In genomic region chr12:66620026-66620425, GRCh38 we compare ENCODE assay signal across 17 cellular contexts. TPM values are rescaled to one million over a fixed set of nuclear protein-coding genes. Genes with fewer than 3 reads are reported as not detected.
A peak's percentile ranks its signal among the peaks of the same experiment; 100 is the strongest.
DNase-seq lines count a peak whose midpoint lies in the region; ATAC-seq and TF ChIP-seq lines count a peak whose summit lies in the region.
"Had no signal": no experiment of that assay in that cellular context is flagged by ENCODE, and none has a peak within 500 bp of the region (broad histone marks: within the 10 kb centered on the region; RNA-seq: fewer than 3 reads in every experiment).

No MANE protein-coding gene starts in this region.

- BruUV-seq in mammary epithelial cell (replicated peaks; lab: Mats Ljungman, UMichigan) (no TSS peak), PC-9 (replicated peaks; lab: Mats Ljungman, UMichigan) (no TSS peak)

- H3K4me2 ChIP-seq in mammary epithelial cell (ENCODE audit: insufficient read depth, low read depth, low read length) (no peak overlapping the region), PC-9 (no peak overlapping the region)
- H3K4me2 ChIP-seq: A549 had no signal

- H4K20me1 ChIP-seq in mammary epithelial cell (ENCODE audit: insufficient read depth, low read length) (no peaks in the 10 kb centered on the region), PC-9 (ENCODE audit: insufficient read depth) (no peaks in the 10 kb centered on the region)

- POLR2A ChIA-PET in PC-9 (lab: Charles Lee; ENCODE audit: unreplicated experiment) = interaction anchor here (0.6 kb wide), 1 partner anchor 14 kb away, joined by 6 read pairs; no protein-coding TSS in a partner anchor

- DNase-seq in EL = peak; percentile 2
- peak; percentile 74 for DNase-seq in NCI-H226
- DNase-seq in mammary epithelial cell = peak; percentile 22
- no peak for DNase-seq in omental fat pad (ENCODE audit: low spot score)
- DNase-seq in ACHN = no peak
- no peak for DNase-seq in putamen (ENCODE audit: low spot score)
- no peak for DNase-seq in PC-9
- DNase-seq in NCI-H1930 (lab: John Stamatoyannopoulos, UW) = no peak
- DNase-seq: Caco-2; CD4-positive, CD25-positive, alpha-beta regulatory T cell; DMS53; IMR-90; NCI-H187; NCI-H69; OCI-M1; SJCRH30 had no signal

- peaks cover 15% of the 10 kb centered on the region for H3K4me1 ChIP-seq in mammary epithelial cell (ENCODE audit: insufficient read depth, low read length)
- no peaks in the 10 kb centered on the region for H3K4me1 ChIP-seq in PC-9 (replicated peaks; ENCODE audit: insufficient read depth)
- H3K4me1 ChIP-seq: A549, Caco-2 had no signal

- in situ Hi-C loops in mammary epithelial cell (cut with MboI; ENCODE audit: low sequenced_read_pairs in 2 of 2) (no loop called here), ACHN (cut with HindIII; ENCODE audit: low pct_ligation_motif_present, low pct_unique_long_range_greater_than_20kb, low sequenced_read_pairs) (no loop called here)

- H3K9me2 ChIP-seq in PC-9 (ENCODE audit: insufficient read depth) = no peaks in the 10 kb centered on the region

- H3K9me3 ChIP-seq in mammary epithelial cell (replicated peaks; ENCODE audit: insufficient read depth, low read length) = no peaks in the 10 kb centered on the region
- H3K9me3 ChIP-seq in PC-9 (ENCODE audit: insufficient read depth, low read depth) = no peaks in the 10 kb centered on the region
- H3K9me3 ChIP-seq: A549, Caco-2, SJCRH30 had no signal

- CTCF ChIA-PET in mammary epithelial cell (lab: Charles Lee; ENCODE audit: low non-redundant PET) (no interaction called here), PC-9 (lab: Charles Lee) (no interaction called here)

- no peak for TF ChIP-seq CTCF in mammary epithelial cell (conservative IDR thresholded peaks at IDR 0.05 in 1 of 2, IDR thresholded peaks at IDR 0.05 in 1 of 2; ENCODE audit: extremely low read depth in 1 of 2, insufficient read depth in 1 of 2, low read depth in 1 of 2, low read length in 2 of 2)
- TF ChIP-seq CTCF in omental fat pad (IDR thresholded peaks at IDR 0.05) = no peak
- TF ChIP-seq CTCF in PC-9 (conservative IDR thresholded peaks at IDR 0.05) = no peak

- H3K79me2 ChIP-seq in mammary epithelial cell (ENCODE audit: insufficient read depth, low read length) (no peaks in the 10 kb centered on the region), PC-9 (ENCODE audit: low read depth) (no peaks in the 10 kb centered on the region)

- H2AFZ ChIP-seq in mammary epithelial cell (ENCODE audit: low read depth, low read length) (no peak overlapping the region), PC-9 (no peak overlapping the region)

- H3F3A ChIP-seq in PC-9 (ENCODE audit: insufficient read depth, low read depth) = no peaks in the 10 kb centered on the region

- intact Hi-C loops in mammary epithelial cell (cut with micrococcal nuclease) (no loop called here), PC-9 (cut with micrococcal nuclease; ENCODE audit: unreplicated experiment) (no loop called here)

- ATAC-seq in omental fat pad (ENCODE audit: low FRiP score) = peak; percentile 66
- ATAC-seq: A549 had no signal

- no peak overlapping the region for H3K9ac ChIP-seq in mammary epithelial cell (ENCODE audit: insufficient read depth, low read length)

- H3K27me3 ChIP-seq in mammary epithelial cell (ENCODE audit: insufficient read depth, low read length) = no peaks in the 10 kb centered on the region
- no peaks in the 10 kb centered on the region for H3K27me3 ChIP-seq in PC-9 (ENCODE audit: insufficient read depth, low read depth)
- H3K27me3 ChIP-seq: SJCRH30 had no signal

- WGBS in mammary epithelial cell (ENCODE audit: low coverage, missing lambda C conversion rate) = 0% methylated on average over 1 of the region's 1 CpG

- H3K36me3 ChIP-seq in mammary epithelial cell (ENCODE audit: insufficient read depth, low read length) (no peaks in the 10 kb centered on the region), PC-9 (ENCODE audit: low read depth) (no peaks in the 10 kb centered on the region)
- H3K36me3 ChIP-seq: SJCRH30 had no signal

- no peak overlapping the region for H3K4me3 ChIP-seq in mammary epithelial cell (replicated peaks in 1 of 3; ENCODE audit: insufficient read depth in 1 of 3, low read depth in 2 of 3, low read length in 3 of 3)
- H3K4me3 ChIP-seq in PC-9 = no peak overlapping the region
- H3K4me3 ChIP-seq: A549, SJCRH30 had no signal

- dilution Hi-C loops in mammary epithelial cell (cut with HindIII; ENCODE audit: low sequenced_read_pairs) = no loop called here

- H3K27ac ChIP-seq in mammary epithelial cell (ENCODE audit: insufficient read depth, low read depth, low read length) = no peak overlapping the region
- H3K27ac ChIP-seq in PC-9 = no peak overlapping the region
- H3K27ac ChIP-seq: A549, SJCRH30 had no signal

RNA-seq across cellular contexts. Expression of gene GRIP1, which starts 58.9 kb away (rescaled TPM):
- total RNA-seq in mammary epithelial cell = 10 to 100 TPM; 19.3 to 30.7 TPM
- polyA plus RNA-seq in mammary epithelial cell = 7.4 TPM
- polyA minus RNA-seq in mammary epithelial cell = 21.1 TPM
- 1 to 10 TPM; 1.2 to 4.9 (median 2.9) TPM for total RNA-seq in omental fat pad
- total RNA-seq in PC-9 (2021) = 16.0 and 27.1 TPM in 2 replicates

Comparison
In these comparisons a context has a peak if more than half of its experiments do, and no peak if none do; other contexts are left out.
1. DNase-seq: peak in EL (single experiment), NCI-H226 (single experiment) and mammary epithelial cell (single experiment); none in omental fat pad (single experiment), ACHN (single experiment), putamen (single experiment), PC-9 (0 of 2) and NCI-H1930 (0 of 2).